In the genomic region with DNA sequence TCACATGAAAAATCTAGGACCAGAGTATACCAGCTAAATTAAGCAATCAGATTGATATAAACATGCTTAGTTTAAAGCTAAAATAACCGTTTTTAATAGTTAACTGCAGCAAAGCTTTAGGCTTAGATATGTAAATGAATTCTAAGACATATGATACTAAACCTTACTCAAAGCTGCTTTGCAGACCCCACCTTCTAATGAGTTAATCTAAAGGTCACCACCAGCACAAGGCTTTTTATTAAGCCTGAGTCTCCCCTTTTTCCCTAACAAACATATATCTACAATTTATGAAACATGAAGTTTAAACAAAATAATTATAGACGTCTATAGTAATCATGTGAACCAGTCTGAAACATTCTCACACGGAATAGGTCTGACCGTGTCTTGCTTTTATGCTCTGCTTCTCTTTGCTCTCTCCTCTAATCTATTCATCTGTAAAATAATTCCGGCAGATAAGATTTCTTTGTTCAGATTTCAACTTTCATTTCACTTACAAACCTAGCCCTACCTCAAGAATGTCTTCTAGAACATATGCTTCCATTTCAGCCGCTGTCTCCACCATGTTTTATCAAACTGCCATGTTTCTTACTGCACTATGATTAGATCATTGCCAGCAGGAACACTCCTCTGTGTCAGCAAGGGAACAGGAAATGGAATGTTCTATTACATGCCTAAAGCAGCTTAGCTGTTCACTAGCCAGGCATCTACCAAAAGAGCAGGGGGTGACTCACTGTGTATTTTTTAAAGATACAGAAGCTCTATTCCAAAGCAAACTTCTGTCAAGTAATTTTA, we compare ENCODE assay signal across 8 cellular contexts. TPM values are rescaled to one million over a fixed set of nuclear protein-coding genes. Genes with fewer than 3 reads are reported as not detected.
DNase-seq lines count a peak whose midpoint lies in the region; ATAC-seq, FAIRE-seq and TF ChIP-seq lines count a peak whose summit lies in the region.

No MANE protein-coding gene starts in this region.

- H3K27me3 Mint-ChIP-seq in activated T-helper 17 cell treated with anti-CD3 and anti-CD28 coated beads, Interleukin-2, amount 50 U/mL, for 72 hours = no peaks in the 10 kb centered on the region

- ATAC-seq in GM21447 (IDR thresholded peaks at IDR 0.05; ENCODE audit: unreplicated experiment) = peak; percentile 99
- peak; percentile 100 for ATAC-seq in activated T-helper 17 cell treated with anti-CD3 and anti-CD28 coated beads, Interleukin-2, amount 50 U/mL, for 72 hours (replicated peaks)

- H3K27me3 ChIP-seq in NT2/D1 (ENCODE audit: insufficient read depth, insufficient read length) = no peaks in the 10 kb centered on the region
- H3K27me3 ChIP-seq in neutrophil = no peaks in the 10 kb centered on the region

- H3K36me3 Mint-ChIP-seq in activated T-helper 17 cell treated with anti-CD3 and anti-CD28 coated beads, Interleukin-2, amount 50 U/mL, for 72 hours (ENCODE audit: low read depth) = peaks cover 18% of the 10 kb centered on the region

- no peak overlapping the region for H3K9ac ChIP-seq in NT2/D1 (ENCODE audit: insufficient read length, low read depth)

- no peak overlapping the region for H3K27ac Mint-ChIP-seq in activated T-helper 17 cell treated with anti-CD3 and anti-CD28 coated beads, Interleukin-2, amount 50 U/mL, for 72 hours

- H3K27ac ChIP-seq in neutrophil = peak overlapping the region; percentile 57

- H3K9me3 ChIP-seq in NT2/D1 (ENCODE audit: insufficient read depth, low read length) (no peaks in the 10 kb centered on the region), neutrophil (no peaks in the 10 kb centered on the region)

- TF ChIP-seq CTCF in neutrophil (IDR thresholded peaks at IDR 0.05) = no peak

- DNase-seq in Daoy (ENCODE audit: low read depth) (peak; percentile 75), HTR-8/SVneo (ENCODE audit: insufficient read length, low spot score) (peak; percentile 73), NT2/D1 (ENCODE audit: low read depth, low spot score) (peak; percentile 27), fibroblast of the conjunctiva (ENCODE audit: low read depth) (peak; percentile 91), ureter (ENCODE audit: low spot score) (peak; percentile 65)

- H3K36me3 ChIP-seq in NT2/D1 (ENCODE audit: insufficient read depth, insufficient read length, low read length) (no peaks in the 10 kb centered on the region), neutrophil (no peaks in the 10 kb centered on the region)

- no peaks in the 10 kb centered on the region for H3K9me3 Mint-ChIP-seq in activated T-helper 17 cell treated with anti-CD3 and anti-CD28 coated beads, Interleukin-2, amount 50 U/mL, for 72 hours

- H3K4me1 Mint-ChIP-seq in activated T-helper 17 cell treated with anti-CD3 and anti-CD28 coated beads, Interleukin-2, amount 50 U/mL, for 72 hours = peaks cover 2% of the 10 kb centered on the region

- no peak overlapping the region for H3K4me3 Mint-ChIP-seq in activated T-helper 17 cell treated with anti-CD3 and anti-CD28 coated beads, Interleukin-2, amount 50 U/mL, for 72 hours

- H3K4me3 ChIP-seq in NT2/D1 (ENCODE audit: insufficient read length, low read depth) (no peak overlapping the region), neutrophil (ENCODE audit: low read depth in 1 of 2, low read length in 1 of 2) (peak overlapping the region in 1 of 2 experiments; percentile 5)

- peak; percentile 55 for FAIRE-seq in HTR-8/SVneo (lab: Jason Lieb, UNC)

- no peaks in the 10 kb centered on the region for H3K4me1 ChIP-seq in NT2/D1 (ENCODE audit: insufficient read depth, insufficient read length)
- H3K4me1 ChIP-seq in neutrophil (ENCODE audit: control insufficient read depth in 1 of 2, insufficient read depth in 1 of 2, low read depth in 1 of 2, low read length in 1 of 2) = peaks cover 0 to 16% of the 10 kb centered on the region in 2 experiments

RNA-seq across cellular contexts. Expression of gene ANKRD17, which starts 35.9 kb away (rescaled TPM):
- total RNA-seq in Daoy (2014; rRNA removed; shearing (Covaris generic)) = 19.0 and 22.0 TPM in 2 replicates
- total RNA-seq in activated T-helper 17 cell treated with anti-CD3 and anti-CD28 coated beads, Interleukin-2, amount 50 U/mL, for 72 hours = 10 to 100 TPM; 46.7 to 70.7 TPM
- total RNA-seq in ureter = 101 TPM

Comparison
In these comparisons a context has a peak if more than half of its experiments do, and no peak if none do; other contexts are left out.
1. DNase-seq: peak in every context shown above with its lines; median percentile 91 in fibroblast of the conjunctiva; 75 in Daoy; 73 in HTR-8/SVneo; 65 in ureter; 27 in NT2/D1.